6 cellular contexts compared by ENCODE assay signal in the genomic region with DNA sequence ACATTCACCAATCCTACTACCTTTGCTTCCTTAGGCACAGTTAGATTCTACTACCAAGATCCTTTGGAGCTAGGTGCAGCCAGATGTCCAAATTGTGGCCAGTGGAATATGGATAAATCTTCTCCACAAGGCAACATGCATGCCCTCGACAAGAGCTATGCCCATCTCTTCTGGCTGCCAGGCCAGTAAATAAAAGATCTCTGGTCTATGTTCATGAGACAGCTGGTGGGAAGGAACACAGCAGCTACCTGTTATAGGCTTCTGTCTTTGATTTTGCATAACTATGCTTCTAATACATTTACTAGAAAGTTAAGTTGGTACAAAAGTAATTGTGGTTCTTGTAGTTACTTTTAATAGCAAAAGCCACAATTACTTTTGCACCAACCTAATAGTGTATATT.
"Had no signal": no experiment of that assay in that cellular context is flagged by ENCODE, and none has a peak within 500 bp of the region (broad histone marks: within the 10 kb centered on the region; RNA-seq: fewer than 3 reads in every experiment).

No MANE protein-coding gene starts in this region.

- DNase-seq: IMR-90, KBM-7, KG1 had no signal

- H3K27ac ChIP-seq: HL-60 had no signal

- ATAC-seq: HepG2, K562 had no signal

- H3K4me3 ChIP-seq: K562 had no signal
